ENCODE assay signal across 1 cellular context in genomic region chr5:56301041-56301440, GRCh38.
TF ChIP-seq lines count a peak whose summit lies in the region.

No MANE protein-coding gene starts in this region.

TF ChIP-seq in GM23338, 12 proteins besides CTCF, POLR2A, EP300 and RAD21 (continued from another document):
- TF ChIP-seq ZNF462 (CRISPR knock-in tag; IDR thresholded peaks at IDR 0.05), result no peak
- TF ChIP-seq CREB1 (CRISPR knock-in tag; IDR thresholded peaks at IDR 0.05; ENCODE audit: low read depth), result no peak
